In genomic region chr3:52225452-52226228, GRCh38 we compare ENCODE assay signal across 10 cellular contexts. TPM values are rescaled to one million over a fixed set of nuclear protein-coding genes. Genes with fewer than 3 reads are reported as not detected.
A peak's percentile ranks its signal among the peaks of the same experiment; 100 is the strongest.
DNase-seq lines count a peak whose midpoint lies in the region; ATAC-seq lines count a peak whose summit lies in the region.
"Had no signal": no experiment of that assay in that cellular context is flagged by ENCODE, and none has a peak within 500 bp of the region (broad histone marks: within the 10 kb centered on the region; RNA-seq: fewer than 3 reads in every experiment).

TLR9 (minus strand) TSS chr3:52225645; CDS start chr3:52225529, 116 bp downstream.

- H3K27ac ChIP-seq in CD8-positive, alpha-beta memory T cell (ENCODE audit: low read depth, low read length) = no peak within 1 kb of the TSS
- H3K27ac ChIP-seq in naive thymus-derived CD4-positive, alpha-beta T cell (ENCODE audit: low read depth, low read length) = peak within 1 kb of the TSS; percentile 62
- H3K27ac ChIP-seq in substantia nigra (ENCODE audit: low read depth, low read length, poor library complexity, severe bottlenecking) = no peak within 1 kb of the TSS
- H3K27ac ChIP-seq: cardiac muscle cell had no signal

- ATAC-seq in GM19035 (IDR thresholded peaks at IDR 0.05; ENCODE audit: unreplicated experiment) = peak; percentile 82
- peak; percentile 62 for ATAC-seq in HG03064 (IDR thresholded peaks at IDR 0.05; ENCODE audit: low read depth, unreplicated experiment)
- ATAC-seq in naive thymus-derived CD4-positive, alpha-beta T cell = peak; percentile 73

- H3K4me1 ChIP-seq in CD8-positive, alpha-beta memory T cell (ENCODE audit: insufficient read depth, low read length) = peaks cover 64% of the 10 kb centered on the region
- H3K4me1 ChIP-seq in naive thymus-derived CD4-positive, alpha-beta T cell (ENCODE audit: control insufficient read depth in 2 of 2, insufficient read depth in 2 of 2, low read length in 2 of 2) = peaks cover 35 to 60% of the 10 kb centered on the region in 2 donors

- peak within 1 kb of the TSS; percentile 56 to 91 (median 75) for H3K27ac Mint-ChIP-seq in CD8-positive, alpha-beta memory T cell
- peak within 1 kb of the TSS; percentile 75 to 93 (median 81) for H3K27ac Mint-ChIP-seq in naive thymus-derived CD4-positive, alpha-beta T cell

- DNase-seq in CD8-positive, alpha-beta memory T cell = peak in 1 of 5 donors; percentile 49
- DNase-seq in RPMI8226 (peak; percentile 91), substantia nigra (lab: John Stamatoyannopoulos, UW) (no peak), mesenteric fat pad (ENCODE audit: low spot score) (no peak), NCI-H187 (lab: John Stamatoyannopoulos, UW) (no peak)
- DNase-seq in naive thymus-derived CD4-positive, alpha-beta T cell = peak in 1 of 9 donors; percentile 6

- CTCF ChIA-PET in CD8-positive, alpha-beta memory T cell (lab: Charles Lee) = interaction anchor here (3.6 to 7.3 kb wide), 2 partner anchors 12 to 114 kb away, joined by 21 to 68 read pairs; partner anchors contain the start of gene TWF2
- CTCF ChIA-PET in naive thymus-derived CD4-positive, alpha-beta T cell (lab: Charles Lee) = interaction anchor here (0.7 to 5.1 kb wide), 6 partner anchors 13 to 224 kb away, joined by 3 to 40 read pairs (median 3); partner anchors contain the start of gene TWF2

- no peaks in the 10 kb centered on the region for H3K9me3 ChIP-seq in CD8-positive, alpha-beta memory T cell (ENCODE audit: low read length)
- H3K9me3 ChIP-seq in naive thymus-derived CD4-positive, alpha-beta T cell (ENCODE audit: control insufficient read depth in 2 of 3, low read length in 3 of 3) = no peaks in the 10 kb centered on the region

- H3K36me3 Mint-ChIP-seq in CD8-positive, alpha-beta memory T cell = peaks cover 0 to 33% (median under 1%) of the 10 kb centered on the region in 3 donors
- peaks cover 0 to 13% (median 5%) of the 10 kb centered on the region in 5 donors for H3K36me3 Mint-ChIP-seq in naive thymus-derived CD4-positive, alpha-beta T cell

- H3K4me1 Mint-ChIP-seq in CD8-positive, alpha-beta memory T cell = peaks cover 50 to 73% (median 50%) of the 10 kb centered on the region in 3 donors
- H3K4me1 Mint-ChIP-seq in naive thymus-derived CD4-positive, alpha-beta T cell = peaks cover 47 to 69% (median 61%) of the 10 kb centered on the region in 7 donors

- H3K27me3 ChIP-seq in CD8-positive, alpha-beta memory T cell (ENCODE audit: insufficient read depth, low read length, poor library complexity, severe bottlenecking) = no peaks in the 10 kb centered on the region
- H3K27me3 ChIP-seq in naive thymus-derived CD4-positive, alpha-beta T cell (ENCODE audit: control insufficient read depth in 2 of 2, insufficient read depth in 2 of 2, low read length in 2 of 2) = no peaks in the 10 kb centered on the region
- H3K27me3 ChIP-seq: cardiac muscle cell had no signal

- peaks cover 9% of the 10 kb centered on the region for H3K36me3 ChIP-seq in CD8-positive, alpha-beta memory T cell (ENCODE audit: insufficient read depth, low read length)
- peaks cover 0 to 33% (median 17%) of the 10 kb centered on the region in 3 experiments for H3K36me3 ChIP-seq in naive thymus-derived CD4-positive, alpha-beta T cell (ENCODE audit: control insufficient read depth in 2 of 3, insufficient read depth in 3 of 3, low read length in 3 of 3)

- H3K4me3 ChIP-seq in CD8-positive, alpha-beta memory T cell (ENCODE audit: low read length) = peak within 1 kb of the TSS; percentile 39
- no peak within 1 kb of the TSS for H3K4me3 ChIP-seq in naive thymus-derived CD4-positive, alpha-beta T cell (ENCODE audit: low read length)
- H3K4me3 ChIP-seq: cardiac muscle cell had no signal

- intact Hi-C loops in naive thymus-derived CD4-positive, alpha-beta T cell (cut with micrococcal nuclease) = loop anchor here in 1 of 2 donors (10.0 kb wide), 1 partner anchor 71 kb away; the partner anchor contains the start of gene POC1A

- POLR2A ChIA-PET in CD8-positive, alpha-beta memory T cell (lab: Charles Lee) = no interaction called here
- POLR2A ChIA-PET in naive thymus-derived CD4-positive, alpha-beta T cell (lab: Charles Lee) = interaction anchor here (0.5 to 46.3 kb wide), 8 partner anchors 7 to 58 kb away, joined by 3 to 1418 read pairs (median 6); partner anchors contain the start of genes GLYCTK, TWF2 and WDR82

- no peaks in the 10 kb centered on the region for H3K9me3 Mint-ChIP-seq in CD8-positive, alpha-beta memory T cell
- no peaks in the 10 kb centered on the region for H3K9me3 Mint-ChIP-seq in naive thymus-derived CD4-positive, alpha-beta T cell

- peak within 1 kb of the TSS in 6 of 7 donors; percentile 8 to 56 (median 33) for H3K4me3 Mint-ChIP-seq in CD8-positive, alpha-beta memory T cell
- H3K4me3 Mint-ChIP-seq in naive thymus-derived CD4-positive, alpha-beta T cell = peak within 1 kb of the TSS; percentile 37 to 87 (median 61)

- H3K27me3 Mint-ChIP-seq in CD8-positive, alpha-beta memory T cell = no peaks in the 10 kb centered on the region
- no peaks in the 10 kb centered on the region for H3K27me3 Mint-ChIP-seq in naive thymus-derived CD4-positive, alpha-beta T cell

RNA-seq across cellular contexts. Expression of gene TLR9, which starts in this region (rescaled TPM):
- under 1 TPM; 0.16 to 0.22 TPM for total RNA-seq in CD8-positive, alpha-beta memory T cell
- 0.16 TPM for polyA plus RNA-seq in CD8-positive, alpha-beta memory T cell
- total RNA-seq in naive thymus-derived CD4-positive, alpha-beta T cell = 1 to 10 TPM in 3 of 5 experiments, under 1 TPM in 2; 0.27 to 2.5 (median 1.6) TPM
- under 1 TPM in 1 of 2 donors, not detected in 1; 0.16 TPM for polyA plus RNA-seq in naive thymus-derived CD4-positive, alpha-beta T cell
- 0.19 TPM for total RNA-seq in mesenteric fat pad
- total RNA-seq: renal cortical epithelial cell had no signal
- polyA plus RNA-seq: cardiac muscle cell had no signal
